2 cellular contexts compared by ENCODE assay signal in genomic region chr2:191170301-191170636, GRCh38.
TF ChIP-seq lines count a peak whose summit lies in the region.

No MANE protein-coding gene starts in this region.

TF ChIP-seq in liver, 16 proteins besides CTCF, POLR2A, EP300 and RAD21:
- TF ChIP-seq RXRA (IDR thresholded peaks at IDR 0.05) (peak in 1 of 2 donors; percentile 58), FOXA2 (IDR thresholded peaks at IDR 0.05) (peak; percentile 45), EGR1 (IDR thresholded peaks at IDR 0.05; ENCODE audit: low read depth in 2 of 2) (no peak), HNF4A (conservative IDR thresholded peaks at IDR 0.05) (peak in 1 of 2 donors; percentile 50), FOXA1 (IDR thresholded peaks at IDR 0.05) (peak; percentile 30), YY1 (IDR thresholded peaks at IDR 0.05) (peak; percentile 66)

TF ChIP-seq in HepG2, 621 proteins besides CTCF, POLR2A, EP300 and RAD21:
- no peak for TF ChIP-seq ARID3A (IDR thresholded peaks at IDR 0.05; ENCODE audit: low read depth, low read length)
- TF ChIP-seq HOXA7 (CRISPR knock-in tag; IDR thresholded peaks at IDR 0.05) = no peak
- TF ChIP-seq ZNF446 (CRISPR knock-in tag; IDR thresholded peaks at IDR 0.05) = no peak
- TF ChIP-seq, protein P1, sequence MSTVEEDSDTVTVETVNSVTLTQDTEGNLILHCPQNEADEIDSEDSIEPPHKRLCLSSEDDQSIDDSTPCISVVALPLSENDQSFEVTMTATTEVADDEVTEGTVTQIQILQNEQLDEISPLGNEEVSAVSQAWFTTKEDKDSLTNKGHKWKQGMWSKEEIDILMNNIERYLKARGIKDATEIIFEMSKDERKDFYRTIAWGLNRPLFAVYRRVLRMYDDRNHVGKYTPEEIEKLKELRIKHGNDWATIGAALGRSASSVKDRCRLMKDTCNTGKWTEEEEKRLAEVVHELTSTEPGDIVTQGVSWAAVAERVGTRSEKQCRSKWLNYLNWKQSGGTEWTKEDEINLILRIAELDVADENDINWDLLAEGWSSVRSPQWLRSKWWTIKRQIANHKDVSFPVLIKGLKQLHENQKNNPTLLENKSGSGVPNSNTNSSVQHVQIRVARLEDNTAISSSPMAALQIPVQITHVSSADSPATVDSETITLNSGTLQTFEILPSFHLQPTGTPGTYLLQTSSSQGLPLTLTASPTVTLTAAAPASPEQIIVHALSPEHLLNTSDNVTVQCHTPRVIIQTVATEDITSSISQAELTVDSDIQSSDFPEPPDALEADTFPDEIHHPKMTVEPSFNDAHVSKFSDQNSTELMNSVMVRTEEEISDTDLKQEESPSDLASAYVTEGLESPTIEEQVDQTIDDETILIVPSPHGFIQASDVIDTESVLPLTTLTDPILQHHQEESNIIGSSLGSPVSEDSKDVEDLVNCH (CRISPR knock-in tag; IDR thresholded peaks at IDR 0.05) = no peak
- TF ChIP-seq, protein P2, sequence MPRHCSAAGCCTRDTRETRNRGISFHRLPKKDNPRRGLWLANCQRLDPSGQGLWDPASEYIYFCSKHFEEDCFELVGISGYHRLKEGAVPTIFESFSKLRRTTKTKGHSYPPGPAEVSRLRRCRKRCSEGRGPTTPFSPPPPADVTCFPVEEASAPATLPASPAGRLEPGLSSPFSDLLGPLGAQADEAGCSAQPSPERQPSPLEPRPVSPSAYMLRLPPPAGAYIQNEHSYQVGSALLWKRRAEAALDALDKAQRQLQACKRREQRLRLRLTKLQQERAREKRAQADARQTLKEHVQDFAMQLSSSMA (CRISPR knock-in tag; IDR thresholded peaks at IDR 0.05) = no peak
- no peak for TF ChIP-seq ZNF292 (CRISPR knock-in tag; IDR thresholded peaks at IDR 0.05; ENCODE audit: borderline replicate concordance, low read depth)
- no peak for TF ChIP-seq SNAPC2 (CRISPR knock-in tag; IDR thresholded peaks at IDR 0.05)
- TF ChIP-seq ZNF101 (CRISPR knock-in tag; IDR thresholded peaks at IDR 0.05; ENCODE audit: borderline replicate concordance, low read depth) = no peak
- no peak for TF ChIP-seq ETV6 (CRISPR knock-in tag; conservative IDR thresholded peaks at IDR 0.05)
- TF ChIP-seq, protein P3, sequence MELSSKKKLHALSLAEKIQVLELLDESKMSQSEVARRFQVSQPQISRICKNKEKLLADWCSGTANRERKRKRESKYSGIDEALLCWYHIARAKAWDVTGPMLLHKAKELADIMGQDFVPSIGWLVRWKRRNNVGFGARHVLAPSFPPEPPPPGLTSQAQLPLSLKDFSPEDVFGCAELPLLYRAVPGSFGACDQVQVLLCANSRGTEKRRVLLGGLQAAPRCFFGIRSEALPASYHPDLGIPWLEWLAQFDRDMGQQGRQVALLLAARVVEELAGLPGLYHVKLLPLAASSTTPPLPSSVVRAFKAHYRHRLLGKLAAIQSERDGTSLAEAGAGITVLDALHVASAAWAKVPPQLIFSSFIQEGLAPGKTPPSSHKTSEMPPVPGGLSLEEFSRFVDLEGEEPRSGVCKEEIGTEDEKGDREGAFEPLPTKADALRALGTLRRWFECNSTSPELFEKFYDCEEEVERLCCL (CRISPR knock-in tag; IDR thresholded peaks at IDR 0.05; ENCODE audit: borderline replicate concordance) = no peak
- no peak for TF ChIP-seq ZNF782 (CRISPR knock-in tag; IDR thresholded peaks at IDR 0.05; ENCODE audit: borderline replicate concordance)
- no peak for TF ChIP-seq MIER3 (CRISPR knock-in tag; IDR thresholded peaks at IDR 0.05; ENCODE audit: borderline replicate concordance)
- TF ChIP-seq, protein P4, sequence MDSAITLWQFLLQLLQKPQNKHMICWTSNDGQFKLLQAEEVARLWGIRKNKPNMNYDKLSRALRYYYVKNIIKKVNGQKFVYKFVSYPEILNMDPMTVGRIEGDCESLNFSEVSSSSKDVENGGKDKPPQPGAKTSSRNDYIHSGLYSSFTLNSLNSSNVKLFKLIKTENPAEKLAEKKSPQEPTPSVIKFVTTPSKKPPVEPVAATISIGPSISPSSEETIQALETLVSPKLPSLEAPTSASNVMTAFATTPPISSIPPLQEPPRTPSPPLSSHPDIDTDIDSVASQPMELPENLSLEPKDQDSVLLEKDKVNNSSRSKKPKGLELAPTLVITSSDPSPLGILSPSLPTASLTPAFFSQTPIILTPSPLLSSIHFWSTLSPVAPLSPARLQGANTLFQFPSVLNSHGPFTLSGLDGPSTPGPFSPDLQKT (CRISPR knock-in tag; IDR thresholded peaks at IDR 0.05; ENCODE audit: borderline replicate concordance) = no peak
- no peak for TF ChIP-seq SMAD1 (CRISPR knock-in tag; IDR thresholded peaks at IDR 0.05; ENCODE audit: borderline replicate concordance, low read depth)
- no peak for TF ChIP-seq HOXA3 (CRISPR knock-in tag; IDR thresholded peaks at IDR 0.05)
